Comparison of ENCODE assay signal across 9 cellular contexts in genomic region chr3:31567036-31567435, GRCh38. TPM values are rescaled to one million over a fixed set of nuclear protein-coding genes. Genes with fewer than 3 reads are reported as not detected.
DNase-seq lines count a peak whose midpoint lies in the region; ATAC-seq, FAIRE-seq and TF ChIP-seq lines count a peak whose summit lies in the region.
"Had no signal": no experiment of that assay in that cellular context is flagged by ENCODE, and none has a peak within 500 bp of the region (broad histone marks: within the 10 kb centered on the region; RNA-seq: fewer than 3 reads in every experiment).

No MANE protein-coding gene starts in this region.

- H3K36me3 ChIP-seq in astrocyte (ENCODE audit: insufficient read depth, low read length): no peaks in the 10 kb centered on the region

- no peak for FAIRE-seq in astrocyte (lab: Jason Lieb, UNC)
- FAIRE-seq: RCC 7860 had no signal

- H3K27ac Mint-ChIP-seq in astrocyte (ENCODE audit: unreplicated experiment) (no peak overlapping the region), nephron (no peak overlapping the region)

- no peak overlapping the region for H3K9ac ChIP-seq in astrocyte (ENCODE audit: low read length)

- no peak overlapping the region for H3K4me3 ChIP-seq in astrocyte (ENCODE audit: insufficient read depth, low read depth, low read length)

- H3K4me2 ChIP-seq in astrocyte (ENCODE audit: low read length): no peak overlapping the region

- H3K27me3 Mint-ChIP-seq in astrocyte (ENCODE audit: low read depth, unreplicated experiment) (no peaks in the 10 kb centered on the region), nephron (ENCODE audit: low read depth) (no peaks in the 10 kb centered on the region)

- peaks cover 90% of the 10 kb centered on the region for H4K20me1 ChIP-seq in astrocyte (ENCODE audit: insufficient read depth, low read length)

- peak; percentile 57 for DNase-seq in SIG-M5 treated with dmso at 0.1 percent for 504 hours (lab: John Stamatoyannopoulos, UW; ENCODE audit: unreplicated experiment)
- DNase-seq in SIG-M5 (lab: John Stamatoyannopoulos, UW): no peak
- DNase-seq in astrocyte (ENCODE audit: low read depth): no peak
- no peak for DNase-seq in epidermal melanocyte (ENCODE audit: insufficient read length, low spot score)
- no peak for DNase-seq in NCI-H1092 (lab: John Stamatoyannopoulos, UW)

- H3K36me3 Mint-ChIP-seq in astrocyte (ENCODE audit: low read depth, unreplicated experiment) (no peaks in the 10 kb centered on the region), nephron (ENCODE audit: low read depth) (no peaks in the 10 kb centered on the region)

- H3K9me3 Mint-ChIP-seq in astrocyte (ENCODE audit: unreplicated experiment) (no peaks in the 10 kb centered on the region), nephron (peaks cover 4% of the 10 kb centered on the region)

- peaks cover 97% of the 10 kb centered on the region for H3K79me2 ChIP-seq in astrocyte (ENCODE audit: insufficient read depth, low read length)

- ATAC-seq in HG02763 (IDR thresholded peaks at IDR 0.05; ENCODE audit: unreplicated experiment) (peak; percentile 62), HG03039 (IDR thresholded peaks at IDR 0.05; ENCODE audit: unreplicated experiment) (no peak)

- no peaks in the 10 kb centered on the region for H3K27me3 ChIP-seq in astrocyte (ENCODE audit: insufficient read depth, low read length)

- H3K4me3 Mint-ChIP-seq in astrocyte (ENCODE audit: unreplicated experiment) (no peak overlapping the region), nephron (no peak overlapping the region)

- H3K27ac ChIP-seq in astrocyte (ENCODE audit: low read depth, low read length): no peak overlapping the region

- H3K4me1 Mint-ChIP-seq in astrocyte (ENCODE audit: low read depth, unreplicated experiment) (peaks cover 15% of the 10 kb centered on the region), nephron (no peaks in the 10 kb centered on the region)

- no peaks in the 10 kb centered on the region for H3K4me1 ChIP-seq in astrocyte (ENCODE audit: insufficient read depth, low read length)

- peak; percentile 37 for TF ChIP-seq CTCF in astrocyte (IDR thresholded peaks at IDR 0.05; ENCODE audit: insufficient read depth, low read depth, low read length)
- TF ChIP-seq CTCF in nephron (IDR thresholded peaks at IDR 0.05; ENCODE audit: unreplicated experiment in 3 of 3): peak; percentile 14 to 42 (median 16)

- no peak overlapping the region for H2AFZ ChIP-seq in astrocyte (ENCODE audit: low read depth, low read length)

- H3K9me3 ChIP-seq in astrocyte (ENCODE audit: insufficient read depth, low read depth, low read length): no peaks in the 10 kb centered on the region

RNA-seq across cellular contexts. Expression of gene STT3B, which starts 34.3 kb away (rescaled TPM):
- total RNA-seq in astrocyte: 156 and 164 TPM in 2 replicates
